ENCODE assay signal across 19 cellular contexts in genomic region chr14:58772814-58773620, GRCh38.
A peak's percentile ranks its signal among the peaks of the same experiment; 100 is the strongest.
DNase-seq lines count a peak whose midpoint lies in the region; ATAC-seq, FAIRE-seq and TF ChIP-seq lines count a peak whose summit lies in the region.
"Had no signal": no experiment of that assay in that cellular context is flagged by ENCODE, and none has a peak within 500 bp of the region (broad histone marks: within the 10 kb centered on the region; RNA-seq: fewer than 3 reads in every experiment).

No MANE protein-coding gene starts in this region.

- no peak overlapping the region for H3K14ac ChIP-seq in H9 (ENCODE audit: insufficient read depth, low read length)

- H3K4me2 ChIP-seq in H9 (ENCODE audit: insufficient read depth, insufficient read length, low read length): no peak overlapping the region
- no peak overlapping the region for H3K4me2 ChIP-seq in astrocyte (ENCODE audit: low read length)

- no peak overlapping the region for H2BK120ac ChIP-seq in H9 (ENCODE audit: low read depth, low read length, poor library complexity, severe bottlenecking)

- H4K91ac ChIP-seq in H9 (ENCODE audit: insufficient read length, low read depth, low read length): no peak overlapping the region

- no peak overlapping the region for H4K5ac ChIP-seq in H9 (ENCODE audit: insufficient read length, low read depth, low read length)

- no peak for ATAC-seq in GM18861 (IDR thresholded peaks at IDR 0.05; ENCODE audit: unreplicated experiment)
- ATAC-seq in HG02938 (IDR thresholded peaks at IDR 0.05; ENCODE audit: unreplicated experiment): no peak
- ATAC-seq: natural killer cell treated with Interleukin-12 subunit alpha and Interleukin-12 subunit beta and Interleukin-15 and Interleukin-18, amount 100 ng/mL, for 72 hours had no signal

- FAIRE-seq in astrocyte (lab: Jason Lieb, UNC): no peak
- FAIRE-seq: endometrium had no signal

- H3K9ac ChIP-seq in H9 (ENCODE audit: extremely low read depth, insufficient read length, low read length) (no peak overlapping the region), astrocyte (ENCODE audit: low read length) (no peak overlapping the region)
- H3K9ac ChIP-seq: GM23248 had no signal

- H3K4me1 Mint-ChIP-seq in H9: peaks cover 33 to 39% of the 10 kb centered on the region in 2 experiments
- peaks cover 19% of the 10 kb centered on the region for H3K4me1 Mint-ChIP-seq in astrocyte (ENCODE audit: low read depth, unreplicated experiment)
- H3K4me1 Mint-ChIP-seq in endothelial cell (ENCODE audit: unreplicated experiment): peaks cover 4% of the 10 kb centered on the region
- H3K4me1 Mint-ChIP-seq: activated CD4-positive, alpha-beta T cell treated with anti-CD3 and anti-CD28 coated beads, Interleukin-2, amount 10 ng/mL, durations not matched to agents 24 days and 14 days had no signal

- H2BK12ac ChIP-seq in H9 (ENCODE audit: insufficient read length, low read depth, low read length): no peak overlapping the region

- H3K36me3 Mint-ChIP-seq in H9 (ENCODE audit: insufficient read depth in 1 of 3, low read depth in 3 of 3) (peaks cover 0 to 4% (median 0%) of the 10 kb centered on the region in 3 experiments; a peak in 2 of 7 replicates), astrocyte (ENCODE audit: low read depth, unreplicated experiment) (no peaks in the 10 kb centered on the region), endothelial cell (ENCODE audit: low read depth, unreplicated experiment) (no peaks in the 10 kb centered on the region)
- H3K36me3 Mint-ChIP-seq: natural killer cell treated with Interleukin-12 subunit alpha and Interleukin-12 subunit beta and Interleukin-15 and Interleukin-18, amount 100 ng/mL, for 72 hours had no signal

- H3K79me1 ChIP-seq in H9 (ENCODE audit: insufficient read depth, low read depth, low read length, poor library complexity, severe bottlenecking): no peaks in the 10 kb centered on the region

- H3K27me3 Mint-ChIP-seq in H9 (ENCODE audit: low read depth) (peaks cover 82% of the 10 kb centered on the region), astrocyte (ENCODE audit: low read depth, unreplicated experiment) (peaks cover 2% of the 10 kb centered on the region), endothelial cell (ENCODE audit: unreplicated experiment) (peaks cover 2% of the 10 kb centered on the region)
- H3K27me3 Mint-ChIP-seq: activated CD4-positive, alpha-beta T cell treated with anti-CD3 and anti-CD28 coated beads, Interleukin-2, amount 10 ng/mL, durations not matched to agents 24 days and 14 days had no signal

- no peak overlapping the region for H2BK15ac ChIP-seq in H9 (ENCODE audit: low read depth, low read length)

- no peaks in the 10 kb centered on the region for H3K27me3 ChIP-seq in H9 (ENCODE audit: insufficient read depth, low read length)
- no peaks in the 10 kb centered on the region for H3K27me3 ChIP-seq in astrocyte (ENCODE audit: insufficient read depth, low read length)
- H3K27me3 ChIP-seq: breast epithelium had no signal

- H3K23ac ChIP-seq in H9 (ENCODE audit: insufficient read length, low read depth, low read length): no peak overlapping the region

- H3K4me3 ChIP-seq in astrocyte (ENCODE audit: insufficient read depth, low read depth, low read length) (no peak overlapping the region), mesodermal cell (ENCODE audit: extremely low read depth, insufficient read depth, low read length, poor library complexity, severe bottlenecking) (no peak overlapping the region)
- H3K4me3 ChIP-seq: breast epithelium, GM23248, left ventricle myocardium inferior, skin epidermis had no signal

- no peak overlapping the region for H3K18ac ChIP-seq in H9 (ENCODE audit: insufficient read length, low read depth, low read length)

- DNase-seq in H9 (peak; percentile 38), NCI-H187 treated with DMSO at 0.1 percent for 48 hours (lab: John Stamatoyannopoulos, UW) (peak; percentile 73), astrocyte (ENCODE audit: low read depth) (peak; percentile 17), endothelial cell (ENCODE audit: low spot score) (no peak), ureter (ENCODE audit: low spot score) (no peak)
- DNase-seq: activated CD4-positive, alpha-beta T cell treated with anti-CD3 and anti-CD28 coated beads, Interleukin-2, amount 10 ng/mL, durations not matched to agents 24 days and 14 days; activated T-cell treated with anti-CD3 and anti-CD28 coated beads, Interleukin-2, amount 50 U/mL, for 48 hours; EL; GM23248; left ventricle myocardium inferior; NCI-H1694 treated with DMSO at 0.1 percent for 48 hours had no signal

- H3K9me3 ChIP-seq in H9 (ENCODE audit: control insufficient read depth, low read depth, low read length) (no peaks in the 10 kb centered on the region), astrocyte (ENCODE audit: insufficient read depth, low read depth, low read length) (no peaks in the 10 kb centered on the region), mesodermal cell (ENCODE audit: control insufficient read depth, low read length) (peaks cover 5% of the 10 kb centered on the region)
- H3K9me3 ChIP-seq: breast epithelium, left ventricle myocardium inferior had no signal

- H3K56ac ChIP-seq in H9 (ENCODE audit: insufficient read length, low read depth, low read length): no peak overlapping the region

- H3K79me2 ChIP-seq in H9 (ENCODE audit: insufficient read depth, low read length): no peaks in the 10 kb centered on the region
- H3K79me2 ChIP-seq in astrocyte (ENCODE audit: insufficient read depth, low read length): no peaks in the 10 kb centered on the region

- H3K4me1 ChIP-seq in H9 (ENCODE audit: insufficient read depth, low read length) (peaks cover 3% of the 10 kb centered on the region), astrocyte (ENCODE audit: insufficient read depth, low read length) (no peaks in the 10 kb centered on the region), mesodermal cell (ENCODE audit: control insufficient read depth, insufficient read depth, low read length, poor library complexity, severe bottlenecking) (peaks cover 24% of the 10 kb centered on the region)
- H3K4me1 ChIP-seq: breast epithelium, left ventricle myocardium inferior had no signal

- H3K4me3 Mint-ChIP-seq in H9: no peak overlapping the region
- no peak overlapping the region for H3K4me3 Mint-ChIP-seq in astrocyte (ENCODE audit: unreplicated experiment)
- H3K4me3 Mint-ChIP-seq in endothelial cell (ENCODE audit: unreplicated experiment): no peak overlapping the region
- H3K4me3 Mint-ChIP-seq: activated CD4-positive, alpha-beta T cell treated with anti-CD3 and anti-CD28 coated beads, Interleukin-2, amount 10 ng/mL, durations not matched to agents 24 days and 14 days; natural killer cell treated with Interleukin-12 subunit alpha and Interleukin-12 subunit beta and Interleukin-15 and Interleukin-18, amount 100 ng/mL, for 72 hours; T-helper 1 cell treated with Interleukin-12 subunit alpha and Interleukin-12 subunit beta and Interleukin-4 antibody, amounts not matched to agents 30 μg/mL and 1 μg/mL, for 36 hours had no signal

- no peak overlapping the region for H3K4ac ChIP-seq in H9 (ENCODE audit: low read depth, low read length)

- H4K20me1 ChIP-seq in H9 (ENCODE audit: control insufficient read depth, insufficient read depth, insufficient read length) (no peaks in the 10 kb centered on the region), astrocyte (ENCODE audit: insufficient read depth, low read length) (no peaks in the 10 kb centered on the region)

- H3K27ac Mint-ChIP-seq in H9 (peak overlapping the region in 2 of 3 experiments; percentile 20 to 25; a peak in 2 of 7 replicates), astrocyte (ENCODE audit: unreplicated experiment) (no peak overlapping the region), endothelial cell (ENCODE audit: unreplicated experiment) (no peak overlapping the region)
- H3K27ac Mint-ChIP-seq: activated CD4-positive, alpha-beta T cell treated with anti-CD3 and anti-CD28 coated beads, Interleukin-2, amount 10 ng/mL, durations not matched to agents 24 days and 14 days; natural killer cell treated with Interleukin-12 subunit alpha and Interleukin-12 subunit beta and Interleukin-15 and Interleukin-18, amount 100 ng/mL, for 72 hours; T-helper 1 cell treated with Interleukin-12 subunit alpha and Interleukin-12 subunit beta and Interleukin-4 antibody, amounts not matched to agents 30 μg/mL and 1 μg/mL, for 36 hours had no signal

- no peaks in the 10 kb centered on the region for H3K23me2 ChIP-seq in H9 (ENCODE audit: insufficient read length, low read depth, low read length, poor library complexity, severe bottlenecking)

- TF ChIP-seq CTCF in H9 (conservative IDR thresholded peaks at IDR 0.05) (peak; percentile 32; the same call in 1 of the 3 replicates), astrocyte (IDR thresholded peaks at IDR 0.05; ENCODE audit: insufficient read depth, low read depth, low read length) (no peak), endothelial cell (IDR thresholded peaks at IDR 0.05; ENCODE audit: unreplicated experiment) (no peak)

- no peak overlapping the region for H2AFZ ChIP-seq in H9 (ENCODE audit: low read length)
- no peak overlapping the region for H2AFZ ChIP-seq in astrocyte (ENCODE audit: low read depth, low read length)
- H2AFZ ChIP-seq: GM23248 had no signal

- no peak overlapping the region for H2BK5ac ChIP-seq in H9 (ENCODE audit: insufficient read length, low read length)

- no CpG with 5 or more reads among the region's 7 CpGs for WGBS in H9 (ENCODE audit: extremely low coverage, insufficient read length, low lambda C conversion rate)
- WGBS in mesodermal cell (ENCODE audit: insufficient coverage in 2 of 2), 2 experiments: 0 to 40% methylated on average over 1 to 2 of the region's 7 CpGs

- H2AK5ac ChIP-seq in H9 (ENCODE audit: insufficient read length, low read length): no peak overlapping the region

- H3T11ph ChIP-seq in H9 (ENCODE audit: low read length): no peak overlapping the region

- H4K8ac ChIP-seq in H9 (replicated peaks; ENCODE audit: insufficient read length, low read depth, low read length): no peak overlapping the region

- H3K27ac ChIP-seq in H9 (ENCODE audit: insufficient read length, low read depth, low read length) (no peak overlapping the region), astrocyte (ENCODE audit: low read depth, low read length) (no peak overlapping the region), mesodermal cell (ENCODE audit: low read depth, low read length, severe bottlenecking) (peak overlapping the region; percentile 71)
- H3K27ac ChIP-seq: breast epithelium, GM23248, left ventricle myocardium inferior, skin epidermis had no signal

- H3K36me3 ChIP-seq in astrocyte (ENCODE audit: insufficient read depth, low read length) (no peaks in the 10 kb centered on the region), mesodermal cell (ENCODE audit: control insufficient read depth, insufficient read depth, low read length) (no peaks in the 10 kb centered on the region)
- H3K36me3 ChIP-seq: breast epithelium, left ventricle myocardium inferior had no signal

- H2BK20ac ChIP-seq in H9 (ENCODE audit: low read depth, low read length, poor library complexity, severe bottlenecking): no peak overlapping the region

- H3K9me3 Mint-ChIP-seq in H9 (peaks cover 3 to 7% of the 10 kb centered on the region in 2 experiments; a peak in 4 of 5 replicates), astrocyte (ENCODE audit: unreplicated experiment) (peaks cover 4% of the 10 kb centered on the region), endothelial cell (ENCODE audit: unreplicated experiment) (no peaks in the 10 kb centered on the region)
- H3K9me3 Mint-ChIP-seq: activated CD4-positive, alpha-beta T cell treated with anti-CD3 and anti-CD28 coated beads, Interleukin-2, amount 10 ng/mL, durations not matched to agents 24 days and 14 days; natural killer cell treated with Interleukin-12 subunit alpha and Interleukin-12 subunit beta and Interleukin-15 and Interleukin-18, amount 100 ng/mL, for 72 hours; T-helper 1 cell treated with Interleukin-12 subunit alpha and Interleukin-12 subunit beta and Interleukin-4 antibody, amounts not matched to agents 30 μg/mL and 1 μg/mL, for 36 hours had no signal

Comparison
In these comparisons a context has a peak if more than half of its experiments do, and no peak if none do; other contexts are left out.
1. DNase-seq: peak in H9 (single experiment), NCI-H187 treated with DMSO at 0.1 percent for 48 hours (single experiment) and astrocyte (single experiment); none in endothelial cell (single experiment) and ureter (single experiment).
2. H3K27ac Mint-ChIP-seq: peak in H9 (2 of 3); none in astrocyte (single experiment) and endothelial cell (single experiment).